8 cellular contexts compared by ENCODE assay signal in genomic region chr17:82370471-82371332, GRCh38. TPM values are rescaled to one million over a fixed set of nuclear protein-coding genes. Genes with fewer than 3 reads are reported as not detected.
DNase-seq lines count a peak whose midpoint lies in the region; ATAC-seq and TF ChIP-seq lines count a peak whose summit lies in the region.

No MANE protein-coding gene starts in this region.

- intact Hi-C loops in activated CD4-positive, alpha-beta T cell treated with anti-CD3 and anti-CD28 coated beads for 36 hours (cut with DNase I, micrococcal nuclease), result no loop called here
- intact Hi-C loops in stomach (cut with DNase I; ENCODE audit: low total_unique reads), result no loop called here
- intact Hi-C loops in prostate gland (cut with DNase I), result no loop called here

- CTCF ChIA-PET in activated CD4-positive, alpha-beta T cell treated with anti-CD3 and anti-CD28 coated beads for 36 hours (lab: Charles Lee), result interaction anchor here (0.6 to 1.3 kb wide), 9 partner anchors 11 to 129 kb away, joined by 3 to 11 read pairs (median 4); partner anchors contain the start of gene SECTM1

- H3K4me3 ChIP-seq in stomach, result peak overlapping the region; percentile 2 to 40 (median 28)
- no peak overlapping the region for H3K4me3 ChIP-seq in prostate gland

- TF ChIP-seq EP300 in stomach (IDR thresholded peaks at IDR 0.05), result no peak

- H3K27ac ChIP-seq in stomach (no peak overlapping the region), prostate gland (no peak overlapping the region)

- POLR2A ChIA-PET in activated CD4-positive, alpha-beta T cell treated with anti-CD3 and anti-CD28 coated beads for 36 hours (lab: Charles Lee), result interaction anchor here (0.6 to 0.8 kb wide), 2 partner anchors 11 to 106 kb away, joined by 4 to 7 read pairs; no protein-coding TSS in a partner anchor

- WGBS in stomach, 5 donors, result 26 to 51% (median 34%) methylated on average over 25 to 38 of the region's 38 CpGs
- WGBS in prostate gland, result 49% methylated on average over 38 of the region's 38 CpGs

- peaks cover 38% of the 10 kb centered on the region for H3K27me3 Mint-ChIP-seq in activated CD4-positive, alpha-beta T cell treated with anti-CD3 and anti-CD28 coated beads for 36 hours
- H3K27me3 Mint-ChIP-seq in activated T-cell treated with anti-CD3 and anti-CD28 coated beads, Interleukin-2, amount 50 U/mL, for 72 hours (ENCODE audit: low read depth), result peaks cover 51% of the 10 kb centered on the region

- H3K27me3 ChIP-seq in stomach (peaks cover 17 to 81% (median 49%) of the 10 kb centered on the region in 3 donors), prostate gland (replicated peaks; ENCODE audit: insufficient read depth) (peaks cover 29% of the 10 kb centered on the region)

- peak; percentile 59 for DNase-seq in activated CD4-positive, alpha-beta T cell treated with anti-CD3 and anti-CD28 coated beads for 36 hours
- no peak for DNase-seq in activated CD4-positive, alpha-beta T cell treated with anti-CD3 and anti-CD28 coated beads for 1 hour
- peak; percentile 29 to 30 for DNase-seq in activated T-cell treated with anti-CD3 and anti-CD28 coated beads, Interleukin-2, amount 50 U/mL, for 72 hours
- no peak for DNase-seq in left lobe of liver (ENCODE audit: low spot score)
- DNase-seq in stomach, result no peak
- DNase-seq in prostate gland (ENCODE audit: low spot score), result no peak

- H3K4me1 ChIP-seq in stomach, result peaks cover 20 to 45% (median 34%) of the 10 kb centered on the region in 4 donors
- H3K4me1 ChIP-seq in prostate gland (replicated peaks), result peaks cover 4% of the 10 kb centered on the region

- no peak for TF ChIP-seq CTCF in stomach (IDR thresholded peaks at IDR 0.05)
- no peak for TF ChIP-seq CTCF in prostate gland (IDR thresholded peaks at IDR 0.05)

- TF ChIP-seq POLR2A in stomach (IDR thresholded peaks at IDR 0.05) (no peak), prostate gland (IDR thresholded peaks at IDR 0.05) (no peak)

- H3K4me3 Mint-ChIP-seq in activated CD4-positive, alpha-beta T cell treated with anti-CD3 and anti-CD28 coated beads for 36 hours, result peak overlapping the region; percentile 7
- peak overlapping the region; percentile 82 to 87 for H3K4me3 Mint-ChIP-seq in activated T-cell treated with anti-CD3 and anti-CD28 coated beads, Interleukin-2, amount 50 U/mL, for 72 hours

- ATAC-seq in activated CD4-positive, alpha-beta T cell treated with anti-CD3 and anti-CD28 coated beads for 36 hours, result peak; percentile 66
- peak; percentile 54 to 62 for ATAC-seq in activated T-cell treated with anti-CD3 and anti-CD28 coated beads, Interleukin-2, amount 50 U/mL, for 72 hours (replicated peaks in 1 of 2)
- peak; percentile 82 for ATAC-seq in left lobe of liver
- ATAC-seq in GM21717 (IDR thresholded peaks at IDR 0.05; ENCODE audit: unreplicated experiment), result no peak
- no peak for ATAC-seq in HG02610 (IDR thresholded peaks at IDR 0.05; ENCODE audit: unreplicated experiment)

- H3K36me3 Mint-ChIP-seq in activated CD4-positive, alpha-beta T cell treated with anti-CD3 and anti-CD28 coated beads for 36 hours (ENCODE audit: low read depth), result no peaks in the 10 kb centered on the region
- no peaks in the 10 kb centered on the region for H3K36me3 Mint-ChIP-seq in activated T-cell treated with anti-CD3 and anti-CD28 coated beads, Interleukin-2, amount 50 U/mL, for 72 hours (ENCODE audit: insufficient read depth in 2 of 2)

- H3K9me3 Mint-ChIP-seq in activated CD4-positive, alpha-beta T cell treated with anti-CD3 and anti-CD28 coated beads for 36 hours (ENCODE audit: low read depth), result no peaks in the 10 kb centered on the region
- no peaks in the 10 kb centered on the region for H3K9me3 Mint-ChIP-seq in activated T-cell treated with anti-CD3 and anti-CD28 coated beads, Interleukin-2, amount 50 U/mL, for 72 hours

- peaks cover 15% of the 10 kb centered on the region for H3K4me1 Mint-ChIP-seq in activated CD4-positive, alpha-beta T cell treated with anti-CD3 and anti-CD28 coated beads for 36 hours
- peaks cover 23% of the 10 kb centered on the region for H3K4me1 Mint-ChIP-seq in activated T-cell treated with anti-CD3 and anti-CD28 coated beads, Interleukin-2, amount 50 U/mL, for 72 hours (ENCODE audit: low read depth)

- H3K27ac Mint-ChIP-seq in activated CD4-positive, alpha-beta T cell treated with anti-CD3 and anti-CD28 coated beads for 36 hours, result no peak overlapping the region
- no peak overlapping the region for H3K27ac Mint-ChIP-seq in activated T-cell treated with anti-CD3 and anti-CD28 coated beads, Interleukin-2, amount 50 U/mL, for 72 hours

- no peaks in the 10 kb centered on the region for H3K9me3 ChIP-seq in stomach
- H3K9me3 ChIP-seq in prostate gland, result no peaks in the 10 kb centered on the region

- no peaks in the 10 kb centered on the region for H3K36me3 ChIP-seq in stomach
- H3K36me3 ChIP-seq in prostate gland, result no peaks in the 10 kb centered on the region

RNA-seq across cellular contexts. Expression of gene UTS2R, which starts 0.9 kb away (rescaled TPM):
- not detected for total RNA-seq in activated CD4-positive, alpha-beta T cell treated with anti-CD3 and anti-CD28 coated beads for 36 hours
- under 1 TPM in 1 of 2 donors, not detected in 1; 0.46 TPM for total RNA-seq in activated T-cell treated with anti-CD3 and anti-CD28 coated beads, Interleukin-2, amount 50 U/mL, for 72 hours
- total RNA-seq in left lobe of liver (not detected), stomach (not detected), prostate gland (not detected)
- polyA plus RNA-seq in stomach, result not detected

RNA-seq across cellular contexts. Expression of gene TEX19, which starts 11.7 kb away (rescaled TPM):
- not detected for total RNA-seq in activated CD4-positive, alpha-beta T cell treated with anti-CD3 and anti-CD28 coated beads for 36 hours
- under 1 TPM in 1 of 2 donors, not detected in 1; 0.17 TPM for total RNA-seq in activated T-cell treated with anti-CD3 and anti-CD28 coated beads, Interleukin-2, amount 50 U/mL, for 72 hours
- not detected for total RNA-seq in left lobe of liver
- total RNA-seq in stomach, result not detected
- polyA plus RNA-seq in stomach, result not detected
- 10 to 100 TPM in 1 of 2 donors, not detected in 1; 10.6 TPM for total RNA-seq in prostate gland

RNA-seq across cellular contexts. Expression of gene SECTM1, which starts 37.1 kb away (rescaled TPM):
- 10 to 100 TPM in 1 of 2 experiments, 1 to 10 TPM in 1; 9.0 to 10.9 TPM for total RNA-seq in activated CD4-positive, alpha-beta T cell treated with anti-CD3 and anti-CD28 coated beads for 36 hours
- total RNA-seq in activated T-cell treated with anti-CD3 and anti-CD28 coated beads, Interleukin-2, amount 50 U/mL, for 72 hours, result 10 to 100 TPM in 1 of 2 donors, 1 to 10 TPM in 1; 3.3 to 12.6 TPM
- total RNA-seq in left lobe of liver, result 3.0 TPM
- total RNA-seq in stomach, result 10 to 100 TPM in 2 of 5 donors, 1 to 10 TPM in 3; 1.8 to 48.8 (median 6.7) TPM
- 10 to 100 TPM in 2 of 3 donors, 1 to 10 TPM in 1; 9.3 to 23.1 (median 10.2) TPM for polyA plus RNA-seq in stomach
- total RNA-seq in prostate gland, result 10 to 100 TPM in 1 of 2 donors, 1 to 10 TPM in 1; 9.0 to 12.5 TPM

RNA-seq across cellular contexts. Expression of gene HEXD, which starts 47.4 kb away (rescaled TPM):
- total RNA-seq in activated CD4-positive, alpha-beta T cell treated with anti-CD3 and anti-CD28 coated beads for 36 hours, result 10 to 100 TPM; 23.3 to 26.0 TPM
- total RNA-seq in activated T-cell treated with anti-CD3 and anti-CD28 coated beads, Interleukin-2, amount 50 U/mL, for 72 hours, result 10 to 100 TPM; 26.4 to 26.7 TPM
- 44.3 TPM for total RNA-seq in left lobe of liver
- total RNA-seq in stomach, result 100 to 1,000 TPM in 4 of 5 donors, 10 to 100 TPM in 1; 13.8 to 212 (median 124) TPM
- 100 to 1,000 TPM in 1 of 3 donors, 10 to 100 TPM in 2; 51.9 to 103 (median 93.4) TPM for polyA plus RNA-seq in stomach
- total RNA-seq in prostate gland, result 100 to 1,000 TPM in 1 of 2 donors, 10 to 100 TPM in 1; 76.1 to 145 TPM

RNA-seq across cellular contexts. Expression of gene OGFOD3, which starts 47.7 kb away (rescaled TPM):
- total RNA-seq in activated CD4-positive, alpha-beta T cell treated with anti-CD3 and anti-CD28 coated beads for 36 hours, result 10 to 100 TPM; 20.0 to 22.3 TPM
- total RNA-seq in activated T-cell treated with anti-CD3 and anti-CD28 coated beads, Interleukin-2, amount 50 U/mL, for 72 hours, result 10 to 100 TPM; 17.2 to 17.7 TPM
- total RNA-seq in left lobe of liver (18.4 TPM), stomach (10 to 100 TPM; 10.5 to 30.4 (median 23.2) TPM), prostate gland (10 to 100 TPM; 41.0 to 65.8 TPM)
- polyA plus RNA-seq in stomach, result 10 to 100 TPM; 13.9 to 17.3 (median 15.3) TPM

Comparison
In these comparisons a context has a peak if more than half of its experiments do, and no peak if none do; other contexts are left out.
1. DNase-seq: peak in activated CD4-positive, alpha-beta T cell treated with anti-CD3 and anti-CD28 coated beads for 36 hours (single experiment) and activated T-cell treated with anti-CD3 and anti-CD28 coated beads, Interleukin-2, amount 50 U/mL, for 72 hours (2 of 2); none in activated CD4-positive, alpha-beta T cell treated with anti-CD3 and anti-CD28 coated beads for 1 hour (single experiment), left lobe of liver (single experiment), stomach (single experiment) and prostate gland (single experiment).
2. ATAC-seq: peak in activated CD4-positive, alpha-beta T cell treated with anti-CD3 and anti-CD28 coated beads for 36 hours (single experiment), activated T-cell treated with anti-CD3 and anti-CD28 coated beads, Interleukin-2, amount 50 U/mL, for 72 hours (2 of 2) and left lobe of liver (single experiment); none in GM21717 (single experiment) and HG02610 (single experiment).
3. H3K4me3 ChIP-seq: peak in stomach (4 of 4); none in prostate gland (0 of 2).